In genomic region chr6:34143884-34144580, GRCh38 we compare ENCODE assay signal across 8 cellular contexts.
DNase-seq lines count a peak whose midpoint lies in the region; ATAC-seq and TF ChIP-seq lines count a peak whose summit lies in the region.

No MANE protein-coding gene starts in this region.

- peak; percentile 33 for TF ChIP-seq CTCF in GM12873 (IDR thresholded peaks at IDR 0.05; ENCODE audit: insufficient read depth, low read depth, low read length, missing control alignments)

- peak; percentile 52 for DNase-seq in NCI-H345 treated with DMSO at 0.1 percent for 48 hours (lab: John Stamatoyannopoulos, UW; ENCODE audit: unreplicated experiment)
- peak; percentile 27 for DNase-seq in activated effector memory CD4-positive, alpha-beta T cell treated with Interleukin-2 at 50 U/mL for 16 hours
- peak; percentile 88 for DNase-seq in iPS-NIHi11 (ENCODE audit: low spot score)
- peak in 2 of 3 experiments; percentile 23 to 31 for DNase-seq in stimulated activated CD4-positive, alpha-beta T cell treated with anti-CD3 and anti-CD28 coated beads, TNF-alpha, amount 100 ng/mL, for 4 hours (ENCODE audit: low read depth in 3 of 3)

- ATAC-seq in HG02759 (IDR thresholded peaks at IDR 0.05; ENCODE audit: unreplicated experiment) (no peak), GM18909 (IDR thresholded peaks at IDR 0.05; ENCODE audit: poor library complexity, unreplicated experiment) (no peak), GM19351 (IDR thresholded peaks at IDR 0.05; ENCODE audit: unreplicated experiment) (no peak)

Comparison
In these comparisons a context has a peak if more than half of its experiments do, and no peak if none do; other contexts are left out.
1. DNase-seq: peak in every context shown above with its lines; median percentile 88 in iPS-NIHi11; 52 in NCI-H345 treated with DMSO at 0.1 percent for 48 hours; 27 in activated effector memory CD4-positive, alpha-beta T cell treated with Interleukin-2 at 50 U/mL for 16 hours; 27 in stimulated activated CD4-positive, alpha-beta T cell treated with anti-CD3 and anti-CD28 coated beads, TNF-alpha, amount 100 ng/mL, for 4 hours.